ENCODE assay signal across 1 cellular context in genomic region chr2:27211943-27212625, GRCh38.
TF ChIP-seq lines count a peak whose summit lies in the region.

ATRAID (plus strand) TSS chr2:27212041; CDS start chr2:27212369, 328 bp downstream.
SLC5A6 (minus strand) TSS chr2:27212268; CDS start chr2:27207650, 4,618 bp downstream.

TF ChIP-seq in HepG2, 621 proteins besides CTCF, POLR2A, EP300 and RAD21 (continued from another document and continues in another):
- TF ChIP-seq CEBPZ (IDR thresholded peaks at IDR 0.05; ENCODE audit: low read length) (no peak), PBX2 (CRISPR knock-in tag; IDR thresholded peaks at IDR 0.05) (no peak), SOX6 (IDR thresholded peaks at IDR 0.05) (no peak), SOX6 (CRISPR knock-in tag; IDR thresholded peaks at IDR 0.05) (peak; percentile 41), ZNF44 (CRISPR knock-in tag; IDR thresholded peaks at IDR 0.05) (peak; percentile 62), ZNF296 (CRISPR knock-in tag; conservative IDR thresholded peaks at IDR 0.05) (no peak; the same call in 1 of the 2 replicates), ATF6 (CRISPR knock-in tag; conservative IDR thresholded peaks at IDR 0.05) (no peak), ZNF879 (CRISPR knock-in tag; IDR thresholded peaks at IDR 0.05) (peak; percentile 71; the same call in 1 of the 2 replicates), NCOR1 (IDR thresholded peaks at IDR 0.05; ENCODE audit: borderline replicate concordance, low read length) (peak; percentile 57; the same call in 1 of the 2 replicates), ZKSCAN8 (CRISPR knock-in tag; IDR thresholded peaks at IDR 0.05; ENCODE audit: borderline replicate concordance) (no peak), ETV5 (CRISPR knock-in tag; IDR thresholded peaks at IDR 0.05; ENCODE audit: borderline replicate concordance) (peak; percentile 80), ISX (CRISPR knock-in tag; conservative IDR thresholded peaks at IDR 0.05) (no peak), RARG (CRISPR knock-in tag; IDR thresholded peaks at IDR 0.05; ENCODE audit: low read depth) (peak; percentile 62; the same call in 1 of the 2 replicates), MXD4 (CRISPR knock-in tag; IDR thresholded peaks at IDR 0.05) (no peak; the same call in 1 of the 2 replicates), ZIK1 (CRISPR knock-in tag; IDR thresholded peaks at IDR 0.05; ENCODE audit: borderline replicate concordance, low read depth) (peak; percentile 68; the same call in 1 of the 2 replicates), ZNF563 (CRISPR knock-in tag; IDR thresholded peaks at IDR 0.05) (peak; percentile 97), HOXA5 (CRISPR knock-in tag; IDR thresholded peaks at IDR 0.05) (peak; percentile 86), REPIN1 (CRISPR knock-in tag; IDR thresholded peaks at IDR 0.05; ENCODE audit: borderline replicate concordance, low read depth) (peak; percentile 73; the same call in 1 of the 2 replicates), TGIF2 (CRISPR knock-in tag; IDR thresholded peaks at IDR 0.05) (no peak), DMAP1 (CRISPR knock-in tag; IDR thresholded peaks at IDR 0.05) (peak; percentile 90), MEIS2 (CRISPR knock-in tag; IDR thresholded peaks at IDR 0.05) (0 out of 2 replicates have a peak, but pooled peaks have one; percentile 57), NR2C2 (CRISPR knock-in tag; IDR thresholded peaks at IDR 0.05; ENCODE audit: borderline replicate concordance) (peak; percentile 94), ATF4 (CRISPR knock-in tag; IDR thresholded peaks at IDR 0.05) (peak in 1 of 2 experiments; percentile 41; a peak in 1 of 4 replicates), GATAD2A (CRISPR knock-in tag; IDR thresholded peaks at IDR 0.05) (no peak; the same call in 1 of the 2 replicates), SNAPC2 (CRISPR knock-in tag; IDR thresholded peaks at IDR 0.05) (no peak), TRIM24 (CRISPR knock-in tag; IDR thresholded peaks at IDR 0.05) (no peak), DNMT3B (CRISPR knock-in tag; conservative IDR thresholded peaks at IDR 0.05) (peak; percentile 22; the same call in 1 of the 2 replicates), FOXJ3 (CRISPR knock-in tag; IDR thresholded peaks at IDR 0.05; ENCODE audit: borderline replicate concordance) (peak; percentile 34; the same call in 1 of the 2 replicates), ZBTB39 (CRISPR knock-in tag; IDR thresholded peaks at IDR 0.05) (no peak), PLSCR1 (CRISPR knock-in tag; IDR thresholded peaks at IDR 0.05; ENCODE audit: borderline replicate concordance) (no peak; the same call in 1 of the 2 replicates), HNRNPUL1 (IDR thresholded peaks at IDR 0.05; ENCODE audit: low read depth, low read length) (no peak), ZBTB26 (CRISPR knock-in tag; IDR thresholded peaks at IDR 0.05; ENCODE audit: borderline replicate concordance) (peak; percentile 35; the same call in 1 of the 2 replicates), ZNF333 (CRISPR knock-in tag; IDR thresholded peaks at IDR 0.05; ENCODE audit: borderline replicate concordance) (peak; percentile 91; the same call in 1 of the 2 replicates), CREBL2 (CRISPR knock-in tag; IDR thresholded peaks at IDR 0.05; ENCODE audit: borderline replicate concordance) (no peak), ZNF616 (CRISPR knock-in tag; IDR thresholded peaks at IDR 0.05; ENCODE audit: low read depth) (peak; percentile 33; the same call in 1 of the 2 replicates), HNRNPH1 (optimal IDR thresholded peaks at IDR 0.05; ENCODE audit: low read depth, low read length) (peak; percentile 36), ZNF225 (CRISPR knock-in tag; IDR thresholded peaks at IDR 0.05) (peak; percentile 96), CENPT (CRISPR knock-in tag; IDR thresholded peaks at IDR 0.05; ENCODE audit: low read depth) (no peak; the same call in 1 of the 2 replicates), ZNF496 (CRISPR knock-in tag; IDR thresholded peaks at IDR 0.05; ENCODE audit: insufficient replicate concordance) (no peak), AGO1 (IDR thresholded peaks at IDR 0.05; ENCODE audit: low read depth, low read length, poor library complexity, severe bottlenecking) (peak; percentile 77), CEBPB (IDR thresholded peaks at IDR 0.05; ENCODE audit: borderline replicate concordance, low read depth, low read length) (no peak), ZFX (CRISPR knock-in tag; IDR thresholded peaks at IDR 0.05; ENCODE audit: low read depth) (peak; percentile 98), MEF2D (CRISPR knock-in tag; IDR thresholded peaks at IDR 0.05) (0 out of 2 replicates have a peak, but pooled peaks have one; percentile 38), CCAR2 (optimal IDR thresholded peaks at IDR 0.05; ENCODE audit: low read depth, low read length) (no peak), ZSCAN9 (CRISPR knock-in tag; IDR thresholded peaks at IDR 0.05; ENCODE audit: borderline replicate concordance) (peak; percentile 56; the same call in 1 of the 2 replicates), MATR3 (CRISPR knock-in tag; IDR thresholded peaks at IDR 0.05) (no peak), SP4 (CRISPR knock-in tag; IDR thresholded peaks at IDR 0.05) (peak; percentile 78)
- TF ChIP-seq, protein P1, sequence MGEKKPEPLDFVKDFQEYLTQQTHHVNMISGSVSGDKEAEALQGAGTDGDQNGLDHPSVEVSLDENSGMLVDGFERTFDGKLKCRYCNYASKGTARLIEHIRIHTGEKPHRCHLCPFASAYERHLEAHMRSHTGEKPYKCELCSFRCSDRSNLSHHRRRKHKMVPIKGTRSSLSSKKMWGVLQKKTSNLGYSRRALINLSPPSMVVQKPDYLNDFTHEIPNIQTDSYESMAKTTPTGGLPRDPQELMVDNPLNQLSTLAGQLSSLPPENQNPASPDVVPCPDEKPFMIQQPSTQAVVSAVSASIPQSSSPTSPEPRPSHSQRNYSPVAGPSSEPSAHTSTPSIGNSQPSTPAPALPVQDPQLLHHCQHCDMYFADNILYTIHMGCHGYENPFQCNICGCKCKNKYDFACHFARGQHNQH (CRISPR knock-in tag; IDR thresholded peaks at IDR 0.05): peak; percentile 89
- TF ChIP-seq, protein P2, sequence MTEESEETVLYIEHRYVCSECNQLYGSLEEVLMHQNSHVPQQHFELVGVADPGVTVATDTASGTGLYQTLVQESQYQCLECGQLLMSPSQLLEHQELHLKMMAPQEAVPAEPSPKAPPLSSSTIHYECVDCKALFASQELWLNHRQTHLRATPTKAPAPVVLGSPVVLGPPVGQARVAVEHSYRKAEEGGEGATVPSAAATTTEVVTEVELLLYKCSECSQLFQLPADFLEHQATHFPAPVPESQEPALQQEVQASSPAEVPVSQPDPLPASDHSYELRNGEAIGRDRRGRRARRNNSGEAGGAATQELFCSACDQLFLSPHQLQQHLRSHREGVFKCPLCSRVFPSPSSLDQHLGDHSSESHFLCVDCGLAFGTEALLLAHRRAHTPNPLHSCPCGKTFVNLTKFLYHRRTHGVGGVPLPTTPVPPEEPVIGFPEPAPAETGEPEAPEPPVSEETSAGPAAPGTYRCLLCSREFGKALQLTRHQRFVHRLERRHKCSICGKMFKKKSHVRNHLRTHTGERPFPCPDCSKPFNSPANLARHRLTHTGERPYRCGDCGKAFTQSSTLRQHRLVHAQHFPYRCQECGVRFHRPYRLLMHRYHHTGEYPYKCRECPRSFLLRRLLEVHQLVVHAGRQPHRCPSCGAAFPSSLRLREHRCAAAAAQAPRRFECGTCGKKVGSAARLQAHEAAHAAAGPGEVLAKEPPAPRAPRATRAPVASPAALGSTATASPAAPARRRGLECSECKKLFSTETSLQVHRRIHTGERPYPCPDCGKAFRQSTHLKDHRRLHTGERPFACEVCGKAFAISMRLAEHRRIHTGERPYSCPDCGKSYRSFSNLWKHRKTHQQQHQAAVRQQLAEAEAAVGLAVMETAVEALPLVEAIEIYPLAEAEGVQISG (CRISPR knock-in tag; IDR thresholded peaks at IDR 0.05): peak; percentile 84
